1 cellular context compared by ENCODE assay signal in the genomic region with DNA sequence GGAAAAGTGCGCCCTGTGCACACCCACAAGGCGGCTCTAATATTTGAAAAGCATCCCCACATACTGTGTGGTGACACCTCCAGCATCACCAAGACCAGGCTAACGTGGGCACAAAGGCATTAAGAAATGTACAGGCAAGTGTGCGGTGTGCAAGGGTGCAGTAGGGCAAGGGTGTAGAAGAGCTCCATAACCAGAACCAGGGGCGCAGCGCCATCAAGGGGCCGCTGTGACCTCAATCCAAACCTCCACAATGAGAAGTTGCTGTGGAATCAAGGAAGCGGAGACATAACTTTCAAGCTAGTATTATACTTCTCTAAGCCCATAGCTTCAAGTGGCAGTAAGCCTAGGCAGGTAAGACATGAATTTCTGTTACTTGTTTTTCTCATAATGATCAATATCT.
TF ChIP-seq lines count a peak whose summit lies in the region.

No MANE protein-coding gene starts in this region.

TF ChIP-seq in HEK293, 187 proteins besides CTCF, POLR2A, EP300 and RAD21 (continued from another document):
- no peak for TF ChIP-seq ZNF26 (tag by site-specific recombination; IDR thresholded peaks at IDR 0.05)
- TF ChIP-seq ZNF529 (tag by site-specific recombination; IDR thresholded peaks at IDR 0.05; ENCODE audit: insufficient replicate concordance), result no peak
